In the genomic region with DNA sequence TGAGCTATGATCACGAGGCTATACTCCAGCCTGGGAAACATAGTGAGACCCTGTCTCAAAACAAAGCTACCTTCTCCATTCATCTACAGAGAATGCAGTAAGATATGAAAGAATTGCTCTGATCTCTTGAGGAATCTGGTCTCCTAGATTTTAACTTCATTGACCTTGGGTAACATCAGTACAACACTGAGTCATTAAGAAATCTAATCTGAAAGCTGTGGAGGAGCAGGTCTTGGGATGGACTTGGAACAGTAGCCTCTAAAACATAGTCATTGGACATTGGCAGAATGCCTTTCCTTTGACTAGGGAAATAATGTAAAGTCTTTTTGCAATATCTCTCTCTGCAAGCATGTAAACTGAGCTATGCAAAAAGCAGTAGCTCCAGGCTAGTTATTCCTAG, we compare ENCODE assay signal across 1 cellular context.
A peak's percentile ranks its signal among the peaks of the same experiment; 100 is the strongest.
TF ChIP-seq lines count a peak whose summit lies in the region.

No MANE protein-coding gene starts in this region.

TF ChIP-seq in IMR-90, 13 proteins besides CTCF, POLR2A, EP300 and RAD21:
- TF ChIP-seq FOS (IDR thresholded peaks at IDR 0.05; ENCODE audit: low read depth, low read length) (0 out of 2 replicates have a peak, but pooled peaks have one; percentile 18), CEBPB (IDR thresholded peaks at IDR 0.05; ENCODE audit: low read depth, low read length) (peak; percentile 28; the same call in 1 of the 2 replicates), MXI1 (IDR thresholded peaks at IDR 0.05; ENCODE audit: borderline replicate concordance, low read depth, low read length) (no peak), CHD1 (IDR thresholded peaks at IDR 0.05; ENCODE audit: low read depth, low read length) (no peak)
